Comparison of ENCODE assay signal across 7 cellular contexts in the genomic region with DNA sequence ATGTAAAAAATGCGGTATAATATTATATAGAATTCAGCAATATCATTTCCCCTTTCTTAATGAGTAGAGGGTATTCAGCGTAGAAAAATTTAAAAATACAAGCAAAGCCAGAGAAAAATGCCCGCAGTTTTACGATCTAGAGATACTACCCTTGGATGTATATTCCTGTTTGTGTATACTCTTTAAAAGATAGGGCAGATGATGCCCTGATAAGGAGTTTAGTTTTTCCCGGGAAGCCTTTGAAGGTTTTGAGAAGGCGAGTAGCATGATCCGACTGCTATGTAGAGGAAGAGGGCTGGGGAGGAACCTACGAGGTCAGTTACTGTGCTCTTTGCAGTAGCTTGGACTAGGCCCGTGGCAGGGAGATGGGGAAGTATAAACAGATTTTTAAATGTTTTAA. TPM values are rescaled to one million over a fixed set of nuclear protein-coding genes. Genes with fewer than 3 reads are reported as not detected.
DNase-seq lines count a peak whose midpoint lies in the region; ATAC-seq and TF ChIP-seq lines count a peak whose summit lies in the region.

No MANE protein-coding gene starts in this region.

- H3K27me3 ChIP-seq in MG63 (no peaks in the 10 kb centered on the region), heart left ventricle (no peaks in the 10 kb centered on the region), rectal smooth muscle tissue (ENCODE audit: control insufficient read depth, insufficient read depth, low read length) (no peaks in the 10 kb centered on the region)

- TF ChIP-seq POLR2A in heart left ventricle (IDR thresholded peaks at IDR 0.05) = no peak

- DNase-seq in GDM1 (lab: John Stamatoyannopoulos, UW) (peak; percentile 38), MG63 (peak; percentile 19), heart left ventricle (peak in 2 of 5 donors; percentile 27 to 40), NCI-H2196 (lab: John Stamatoyannopoulos, UW; ENCODE audit: unreplicated experiment) (no peak)
- DNase-seq in activated CD8-positive, alpha-beta T cell treated with anti-CD3 and anti-CD28 coated beads, Interleukin-2, amount 10 ng/mL, durations not matched to agents 7 days and 5 days = no peak

- intact Hi-C loops in heart left ventricle (cut with DNase I) = loop anchor here in 3 of 10 donors (2.0 to 10.0 kb wide), 3 partner anchors 61 to 64 kb away; a partner anchor contains a TSS

- H3K27ac ChIP-seq in heart left ventricle = peak overlapping the region; percentile 69 to 98 (median 94)
- H3K27ac ChIP-seq in rectal smooth muscle tissue (ENCODE audit: low read depth, low read length) = no peak overlapping the region

- peaks cover 32% of the 10 kb centered on the region for H3K4me1 Mint-ChIP-seq in activated CD8-positive, alpha-beta T cell treated with anti-CD3 and anti-CD28 coated beads, Interleukin-2, amount 10 ng/mL, durations not matched to agents 7 days and 5 days (ENCODE audit: low read depth)

- CTCF ChIA-PET in activated CD8-positive, alpha-beta T cell treated with anti-CD3 and anti-CD28 coated beads, Interleukin-2, amount 10 ng/mL, durations not matched to agents 7 days and 5 days (lab: Charles Lee) = no interaction called here

- H3K9me3 ChIP-seq in MG63 (no peaks in the 10 kb centered on the region), heart left ventricle (no peaks in the 10 kb centered on the region)

- WGBS in heart left ventricle, 4 donors = 12 to 19% (median 13%) methylated on average over 9 of the region's 9 CpGs

- H3K4me3 ChIP-seq in MG63 (peak overlapping the region; percentile 94), heart left ventricle (peak overlapping the region; percentile 69 to 100 (median 97)), rectal smooth muscle tissue (ENCODE audit: low read length) (peak overlapping the region; percentile 78)

- no peak overlapping the region for H3K9ac ChIP-seq in rectal smooth muscle tissue (ENCODE audit: low read length)

- no peaks in the 10 kb centered on the region for H3K27me3 Mint-ChIP-seq in activated CD8-positive, alpha-beta T cell treated with anti-CD3 and anti-CD28 coated beads, Interleukin-2, amount 10 ng/mL, durations not matched to agents 7 days and 5 days (ENCODE audit: low read depth)

- no peaks in the 10 kb centered on the region for H3K9me3 Mint-ChIP-seq in activated CD8-positive, alpha-beta T cell treated with anti-CD3 and anti-CD28 coated beads, Interleukin-2, amount 10 ng/mL, durations not matched to agents 7 days and 5 days (ENCODE audit: insufficient read depth)

- H3K36me3 ChIP-seq in MG63 = peaks cover 25% of the 10 kb centered on the region
- peaks cover 0 to 11% (median 0%) of the 10 kb centered on the region in 9 donors for H3K36me3 ChIP-seq in heart left ventricle
- H3K36me3 ChIP-seq in rectal smooth muscle tissue (ENCODE audit: control insufficient read depth, insufficient read depth, low read length) = peaks cover 2% of the 10 kb centered on the region

- ATAC-seq in activated CD8-positive, alpha-beta T cell treated with anti-CD3 and anti-CD28 coated beads, Interleukin-2, amount 10 ng/mL, durations not matched to agents 7 days and 5 days = peak; percentile 24
- peak; percentile 45 to 70 (median 53) for ATAC-seq in heart left ventricle
- no peak for ATAC-seq in GM19324 (IDR thresholded peaks at IDR 0.05; ENCODE audit: low FRiP score, unreplicated experiment)

- no peak for TF ChIP-seq CTCF in heart left ventricle (IDR thresholded peaks at IDR 0.05)

- peak overlapping the region; percentile 90 for H3K27ac Mint-ChIP-seq in activated CD8-positive, alpha-beta T cell treated with anti-CD3 and anti-CD28 coated beads, Interleukin-2, amount 10 ng/mL, durations not matched to agents 7 days and 5 days

- POLR2A ChIA-PET in activated CD8-positive, alpha-beta T cell treated with anti-CD3 and anti-CD28 coated beads, Interleukin-2, amount 10 ng/mL, durations not matched to agents 7 days and 5 days (lab: Charles Lee) = interaction anchor here (0.5 to 4.4 kb wide), 5 partner anchors 10 to 63 kb away, joined by 3 to 47 read pairs (median 8); a partner anchor contains a TSS

- H3K4me1 ChIP-seq in heart left ventricle (peaks cover 0 to 36% (median 23%) of the 10 kb centered on the region in 12 donors), rectal smooth muscle tissue (ENCODE audit: control insufficient read depth, insufficient read depth, low read length) (no peaks in the 10 kb centered on the region)

- H3K4me3 Mint-ChIP-seq in activated CD8-positive, alpha-beta T cell treated with anti-CD3 and anti-CD28 coated beads, Interleukin-2, amount 10 ng/mL, durations not matched to agents 7 days and 5 days = peak overlapping the region; percentile 84

- H3K36me3 Mint-ChIP-seq in activated CD8-positive, alpha-beta T cell treated with anti-CD3 and anti-CD28 coated beads, Interleukin-2, amount 10 ng/mL, durations not matched to agents 7 days and 5 days (ENCODE audit: low read depth) = peaks cover 28% of the 10 kb centered on the region

RNA-seq across cellular contexts. Expression of a gene that starts 1.2 kb away (rescaled TPM):
- 26.6 and 34.6 TPM in 2 replicates for total RNA-seq in MG63 (2014; rRNA removed; shearing (Covaris generic); ENCODE audit: low replicate concordance)
- total RNA-seq in activated CD8-positive, alpha-beta T cell treated with anti-CD3 and anti-CD28 coated beads, Interleukin-2, amount 10 ng/mL, durations not matched to agents 7 days and 5 days = 10 to 100 TPM; 49.3 to 52.6 TPM
- 10 to 100 TPM in 5 of 9 donors, 1 to 10 TPM in 4; 6.9 to 21.2 (median 11.7) TPM for total RNA-seq in heart left ventricle
- polyA plus RNA-seq in heart left ventricle = 1 to 10 TPM; 3.2 to 8.8 TPM

Comparison
In these comparisons a context has a peak if more than half of its experiments do, and no peak if none do; other contexts are left out.
1. DNase-seq: peak in GDM1 (single experiment) and MG63 (single experiment); none in activated CD8-positive, alpha-beta T cell treated with anti-CD3 and anti-CD28 coated beads, Interleukin-2, amount 10 ng/mL, durations not matched to agents 7 days and 5 days (single experiment) and NCI-H2196 (single experiment).
2. Peak in every context shown above with its lines, with median percentiles within 50 percentile points of each other: H3K4me3 ChIP-seq.